In the genomic region with DNA sequence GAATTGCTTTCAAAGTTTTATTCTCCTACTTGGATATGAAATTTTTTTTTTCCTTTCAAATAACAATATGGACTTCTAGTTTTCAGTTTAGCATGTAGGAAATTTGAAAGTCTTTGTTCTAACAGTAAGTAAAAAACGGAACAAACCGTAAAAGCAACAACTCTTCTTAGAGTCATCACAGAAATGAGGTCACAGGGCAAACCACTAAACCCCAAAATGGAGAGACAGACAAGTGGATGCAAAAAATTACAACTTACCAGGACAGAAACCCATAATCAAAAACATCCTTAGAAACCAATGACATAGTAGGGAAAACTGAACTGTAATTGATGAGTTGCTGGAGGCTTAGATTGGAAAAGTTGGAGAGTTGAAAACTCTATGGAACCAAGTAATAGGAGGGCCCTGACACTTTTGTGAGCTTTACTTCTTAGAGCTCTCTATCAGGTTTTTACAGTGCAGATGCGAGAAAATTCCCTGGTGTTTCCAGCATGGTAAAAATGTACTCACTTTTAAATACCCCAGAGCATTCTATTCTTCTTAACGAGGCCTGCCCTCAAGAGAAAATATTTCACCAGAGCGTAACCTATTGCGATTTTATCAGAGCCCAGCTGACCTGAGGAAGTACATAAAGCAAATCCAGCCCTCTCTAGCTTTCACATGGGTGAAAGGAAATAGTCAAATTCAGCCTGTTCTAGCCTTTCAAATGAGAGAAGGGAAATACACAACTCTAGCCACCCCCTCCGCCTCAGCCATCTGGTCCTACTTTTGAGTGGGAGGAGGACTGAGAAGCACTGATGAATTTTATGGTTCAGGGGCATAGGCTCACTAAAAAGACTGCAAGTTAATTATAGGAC, we compare ENCODE assay signal across 10 cellular contexts. TPM values are rescaled to one million over a fixed set of nuclear protein-coding genes. Genes with fewer than 3 reads are reported as not detected.
DNase-seq lines count a peak whose midpoint lies in the region; ATAC-seq lines count a peak whose summit lies in the region.
"Had no signal": no experiment of that assay in that cellular context is flagged by ENCODE, and none has a peak within 500 bp of the region (broad histone marks: within the 10 kb centered on the region; RNA-seq: fewer than 3 reads in every experiment).

No MANE protein-coding gene starts in this region.

- peaks cover 14% of the 10 kb centered on the region for H3K4me1 Mint-ChIP-seq in activated CD4-positive, alpha-beta memory T cell treated with anti-CD3 and anti-CD28 coated beads, Interleukin-2, amount 10 ng/mL, durations not matched to agents 7 days and 5 days
- H3K4me1 Mint-ChIP-seq in activated CD4-positive, alpha-beta memory T cell treated with anti-CD3 and anti-CD28 coated beads for 36 hours (ENCODE audit: low read depth): peaks cover 16% of the 10 kb centered on the region
- peaks cover 17% of the 10 kb centered on the region for H3K4me1 Mint-ChIP-seq in stimulated activated naive CD8-positive, alpha-beta T cell treated with anti-CD3 and anti-CD28 coated beads, Interleukin-15, amount 100 ng/mL, for 72 hours

- H3K27ac Mint-ChIP-seq in activated CD4-positive, alpha-beta memory T cell treated with anti-CD3 and anti-CD28 coated beads, Interleukin-2, amount 10 ng/mL, durations not matched to agents 7 days and 5 days: peak overlapping the region; percentile 29
- H3K27ac Mint-ChIP-seq in activated CD4-positive, alpha-beta memory T cell treated with anti-CD3 and anti-CD28 coated beads for 36 hours: no peak overlapping the region
- H3K27ac Mint-ChIP-seq in stimulated activated naive CD8-positive, alpha-beta T cell treated with anti-CD3 and anti-CD28 coated beads, Interleukin-15, amount 100 ng/mL, for 72 hours: no peak overlapping the region

- H3K9me3 Mint-ChIP-seq in activated CD4-positive, alpha-beta memory T cell treated with anti-CD3 and anti-CD28 coated beads, Interleukin-2, amount 10 ng/mL, durations not matched to agents 7 days and 5 days: no peaks in the 10 kb centered on the region
- peaks cover under 1% of the 10 kb centered on the region for H3K9me3 Mint-ChIP-seq in activated CD4-positive, alpha-beta memory T cell treated with anti-CD3 and anti-CD28 coated beads for 36 hours
- no peaks in the 10 kb centered on the region for H3K9me3 Mint-ChIP-seq in stimulated activated naive CD8-positive, alpha-beta T cell treated with anti-CD3 and anti-CD28 coated beads, Interleukin-15, amount 100 ng/mL, for 72 hours

- H3K9ac ChIP-seq in adipocyte (ENCODE audit: low read length): no peak overlapping the region

- H3K4me3 ChIP-seq in adipocyte (ENCODE audit: low read length): no peak overlapping the region

- peak; percentile 55 for ATAC-seq in HG03469 (IDR thresholded peaks at IDR 0.05; ENCODE audit: unreplicated experiment)
- no peak for ATAC-seq in stimulated activated naive CD8-positive, alpha-beta T cell treated with anti-CD3 and anti-CD28 coated beads, Interleukin-15, amount 100 ng/mL, for 72 hours

- POLR2A ChIA-PET in activated CD4-positive, alpha-beta memory T cell treated with anti-CD3 and anti-CD28 coated beads, Interleukin-2, amount 10 ng/mL, durations not matched to agents 7 days and 5 days (lab: Charles Lee): interaction anchor here (0.9 to 1.0 kb wide), 2 partner anchors 153 to 242 kb away, joined by 3 read pairs; no protein-coding TSS in a partner anchor
- POLR2A ChIA-PET in activated CD4-positive, alpha-beta memory T cell treated with anti-CD3 and anti-CD28 coated beads for 36 hours (lab: Charles Lee): no interaction called here

- intact Hi-C loops in activated CD4-positive, alpha-beta memory T cell treated with anti-CD3 and anti-CD28 coated beads for 36 hours (cut with micrococcal nuclease): no loop called here

- H3K4me1 ChIP-seq in adipocyte (ENCODE audit: control insufficient read depth, insufficient read depth, low read length): no peaks in the 10 kb centered on the region

- no peaks in the 10 kb centered on the region for H3K27me3 Mint-ChIP-seq in activated CD4-positive, alpha-beta memory T cell treated with anti-CD3 and anti-CD28 coated beads, Interleukin-2, amount 10 ng/mL, durations not matched to agents 7 days and 5 days
- H3K27me3 Mint-ChIP-seq in activated CD4-positive, alpha-beta memory T cell treated with anti-CD3 and anti-CD28 coated beads for 36 hours: no peaks in the 10 kb centered on the region
- no peaks in the 10 kb centered on the region for H3K27me3 Mint-ChIP-seq in stimulated activated naive CD8-positive, alpha-beta T cell treated with anti-CD3 and anti-CD28 coated beads, Interleukin-15, amount 100 ng/mL, for 72 hours

- H3K36me3 ChIP-seq in adipocyte (ENCODE audit: control insufficient read depth, insufficient read depth, low read length, severe bottlenecking): no peaks in the 10 kb centered on the region

- DNase-seq in activated CD4-positive, alpha-beta memory T cell treated with anti-CD3 and anti-CD28 coated beads, Interleukin-2, amount 10 ng/mL, durations not matched to agents 7 days and 5 days: no peak
- no peak for DNase-seq in activated CD4-positive, alpha-beta memory T cell treated with anti-CD3 and anti-CD28 coated beads for 36 hours
- DNase-seq in adipocyte (ENCODE audit: low read depth) (peak; percentile 1), NCI-H146 treated with DMSO at 0.1 percent for 48 hours (lab: John Stamatoyannopoulos, UW; ENCODE audit: unreplicated experiment) (no peak), HT-29 (ENCODE audit: low spot score) (no peak)
- no peak for DNase-seq in stimulated activated naive CD8-positive, alpha-beta T cell treated with anti-CD3 and anti-CD28 coated beads, Interleukin-15, amount 100 ng/mL, for 72 hours
- DNase-seq in activated naive CD4-positive, alpha-beta T cell (lab: John Stamatoyannopoulos, UW): no peak
- DNase-seq: stimulated activated CD4-positive, alpha-beta T cell treated with anti-CD3 and anti-CD28 coated beads, Interleukin-2, amount 100 ng/mL, for 24 hours had no signal

- H3K4me3 Mint-ChIP-seq in activated CD4-positive, alpha-beta memory T cell treated with anti-CD3 and anti-CD28 coated beads, Interleukin-2, amount 10 ng/mL, durations not matched to agents 7 days and 5 days: no peak overlapping the region
- no peak overlapping the region for H3K4me3 Mint-ChIP-seq in activated CD4-positive, alpha-beta memory T cell treated with anti-CD3 and anti-CD28 coated beads for 36 hours
- peak overlapping the region; percentile 13 to 37 for H3K4me3 Mint-ChIP-seq in stimulated activated naive CD8-positive, alpha-beta T cell treated with anti-CD3 and anti-CD28 coated beads, Interleukin-15, amount 100 ng/mL, for 72 hours

- no peaks in the 10 kb centered on the region for H3K27me3 ChIP-seq in adipocyte (replicated peaks; ENCODE audit: control insufficient read depth, insufficient read depth, low read length)

- H3K36me3 Mint-ChIP-seq in activated CD4-positive, alpha-beta memory T cell treated with anti-CD3 and anti-CD28 coated beads, Interleukin-2, amount 10 ng/mL, durations not matched to agents 7 days and 5 days (ENCODE audit: low read depth): no peaks in the 10 kb centered on the region
- no peaks in the 10 kb centered on the region for H3K36me3 Mint-ChIP-seq in activated CD4-positive, alpha-beta memory T cell treated with anti-CD3 and anti-CD28 coated beads for 36 hours

- CTCF ChIA-PET in activated CD4-positive, alpha-beta memory T cell treated with anti-CD3 and anti-CD28 coated beads, Interleukin-2, amount 10 ng/mL, durations not matched to agents 7 days and 5 days (lab: Charles Lee): no interaction called here
- CTCF ChIA-PET in activated CD4-positive, alpha-beta memory T cell treated with anti-CD3 and anti-CD28 coated beads for 36 hours (lab: Charles Lee): no interaction called here

- H3K9me3 ChIP-seq in adipocyte (ENCODE audit: control insufficient read depth, low read length): no peaks in the 10 kb centered on the region

RNA-seq across cellular contexts. Expression of a gene that starts 39.2 kb away (rescaled TPM):
- under 1 TPM; 0.50 to 0.83 TPM for total RNA-seq in activated CD4-positive, alpha-beta memory T cell treated with anti-CD3 and anti-CD28 coated beads, Interleukin-2, amount 10 ng/mL, durations not matched to agents 7 days and 5 days
- total RNA-seq in activated CD4-positive, alpha-beta memory T cell treated with anti-CD3 and anti-CD28 coated beads for 36 hours: not detected
- total RNA-seq in HT-29 (2014; rRNA removed; shearing (Covaris generic)): not detected in 2 replicates
- total RNA-seq: HT1080 had no signal

Comparison
In these comparisons a context has a peak if more than half of its experiments do, and no peak if none do; other contexts are left out.
1. H3K4me3 Mint-ChIP-seq: peak in stimulated activated naive CD8-positive, alpha-beta T cell treated with anti-CD3 and anti-CD28 coated beads, Interleukin-15, amount 100 ng/mL, for 72 hours (2 of 2); none in activated CD4-positive, alpha-beta memory T cell treated with anti-CD3 and anti-CD28 coated beads, Interleukin-2, amount 10 ng/mL, durations not matched to agents 7 days and 5 days (single experiment) and activated CD4-positive, alpha-beta memory T cell treated with anti-CD3 and anti-CD28 coated beads for 36 hours (single experiment).